In the genomic region with DNA sequence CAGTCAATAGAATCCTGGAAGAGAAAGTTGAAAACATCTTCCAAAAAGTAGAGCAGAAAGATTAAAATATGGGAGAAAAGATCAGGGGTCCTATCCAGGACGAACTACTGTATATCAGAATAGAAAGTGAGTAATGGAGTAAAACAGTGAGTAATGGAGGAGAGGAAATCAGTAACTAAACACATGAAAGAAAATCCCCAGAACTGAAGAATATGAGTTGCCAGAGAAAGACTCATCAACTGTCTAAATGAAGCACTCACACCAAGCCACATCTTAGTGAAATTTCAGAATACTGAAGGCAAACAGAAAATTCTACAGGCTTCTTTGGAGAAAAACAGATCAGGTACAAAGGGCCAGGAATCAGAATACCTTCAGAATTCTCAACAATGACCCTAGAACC, we compare ENCODE assay signal across 27 cellular contexts. TPM values are rescaled to one million over a fixed set of nuclear protein-coding genes. Genes with fewer than 3 reads are reported as not detected.
DNase-seq lines count a peak whose midpoint lies in the region; ATAC-seq lines count a peak whose summit lies in the region.
"Had no signal": no experiment of that assay in that cellular context is flagged by ENCODE, and none has a peak within 500 bp of the region (broad histone marks: within the 10 kb centered on the region; RNA-seq: fewer than 3 reads in every experiment).

No MANE protein-coding gene starts in this region.

- H3K4me3 Mint-ChIP-seq in activated CD4-positive, alpha-beta T cell treated with anti-CD3 and anti-CD28 coated beads, Interleukin-2, amount 10 ng/mL, durations not matched to agents 24 days and 14 days = no peak overlapping the region
- no peak overlapping the region for H3K4me3 Mint-ChIP-seq in activated naive CD4-positive, alpha-beta T cell treated with anti-CD3 and anti-CD28 coated beads, Interleukin-2, amount 50 U/mL, for 24 hours
- H3K4me3 Mint-ChIP-seq: CD4-positive, alpha-beta T cell had no signal

- H3K36me3 Mint-ChIP-seq in activated CD4-positive, alpha-beta T cell treated with anti-CD3 and anti-CD28 coated beads, Interleukin-2, amount 10 ng/mL, durations not matched to agents 24 days and 14 days (ENCODE audit: low read depth) = no peaks in the 10 kb centered on the region
- peaks cover 6% of the 10 kb centered on the region for H3K36me3 Mint-ChIP-seq in activated naive CD4-positive, alpha-beta T cell treated with anti-CD3 and anti-CD28 coated beads, Interleukin-2, amount 50 U/mL, for 24 hours

- peak overlapping the region; percentile 37 for H3K27ac Mint-ChIP-seq in activated CD4-positive, alpha-beta T cell treated with anti-CD3 and anti-CD28 coated beads, Interleukin-2, amount 10 ng/mL, durations not matched to agents 24 days and 14 days
- H3K27ac Mint-ChIP-seq in activated naive CD4-positive, alpha-beta T cell treated with anti-CD3 and anti-CD28 coated beads, Interleukin-2, amount 50 U/mL, for 24 hours = peak overlapping the region; percentile 15
- H3K27ac Mint-ChIP-seq: CD4-positive, alpha-beta T cell had no signal

- no peak for DNase-seq in activated CD4-positive, alpha-beta T cell treated with anti-CD3 and anti-CD28 coated beads, Interleukin-2, amount 10 ng/mL, durations not matched to agents 24 days and 14 days
- DNase-seq in activated CD4-positive, alpha-beta T cell treated with anti-CD3 and anti-CD28 coated beads for 48 hours = no peak
- no peak for DNase-seq in activated naive CD4-positive, alpha-beta T cell treated with anti-CD3 and anti-CD28 coated beads, Interleukin-2, amount 50 U/mL, for 16 hours
- DNase-seq in kidney tubule cell (ENCODE audit: low spot score) (peak; percentile 56), inferior parietal cortex (ENCODE audit: extremely low spot score) (no peak)
- DNase-seq: CD4-positive, alpha-beta T cell; DMS53; GM23248; H7; Karpas-422; NCI-H1092; NCI-H1417 treated with DMSO at 0.1 percent for 48 hours; NCI-H1694 treated with DMSO at 0.1 percent for 48 hours; NCI-H2081; NCI-H2227 treated with DMSO at 0.1 percent for 48 hours; NCI-H526 treated with DMSO at 0.1 percent for 48 hours; PC-9; RPMI8226; SHP77 had no signal

- no peaks in the 10 kb centered on the region for H3K4me1 Mint-ChIP-seq in activated CD4-positive, alpha-beta T cell treated with anti-CD3 and anti-CD28 coated beads, Interleukin-2, amount 10 ng/mL, durations not matched to agents 24 days and 14 days
- no peaks in the 10 kb centered on the region for H3K4me1 Mint-ChIP-seq in activated naive CD4-positive, alpha-beta T cell treated with anti-CD3 and anti-CD28 coated beads, Interleukin-2, amount 50 U/mL, for 24 hours

- peaks cover 13% of the 10 kb centered on the region for H3K9me3 Mint-ChIP-seq in activated CD4-positive, alpha-beta T cell treated with anti-CD3 and anti-CD28 coated beads, Interleukin-2, amount 10 ng/mL, durations not matched to agents 24 days and 14 days
- H3K9me3 Mint-ChIP-seq in activated naive CD4-positive, alpha-beta T cell treated with anti-CD3 and anti-CD28 coated beads, Interleukin-2, amount 50 U/mL, for 24 hours = peaks cover 8% of the 10 kb centered on the region

- intact Hi-C loops in activated CD4-positive, alpha-beta T cell treated with anti-CD3 and anti-CD28 coated beads, Interleukin-2, amount 10 ng/mL, durations not matched to agents 24 days and 14 days (cut with micrococcal nuclease) = no loop called here

- H3K27me3 Mint-ChIP-seq in activated CD4-positive, alpha-beta T cell treated with anti-CD3 and anti-CD28 coated beads, Interleukin-2, amount 10 ng/mL, durations not matched to agents 24 days and 14 days = peaks cover 8% of the 10 kb centered on the region
- peaks cover 6% of the 10 kb centered on the region for H3K27me3 Mint-ChIP-seq in activated naive CD4-positive, alpha-beta T cell treated with anti-CD3 and anti-CD28 coated beads, Interleukin-2, amount 50 U/mL, for 24 hours
- H3K27me3 Mint-ChIP-seq: CD4-positive, alpha-beta T cell had no signal

- ATAC-seq in HG02763 (IDR thresholded peaks at IDR 0.05; ENCODE audit: unreplicated experiment) = no peak
- ATAC-seq: HepG2 had no signal

RNA-seq across cellular contexts. Expression of a gene that starts 14.9 kb away (rescaled TPM):
- total RNA-seq in activated CD4-positive, alpha-beta T cell treated with anti-CD3 and anti-CD28 coated beads, Interleukin-2, amount 10 ng/mL, durations not matched to agents 24 days and 14 days = not detected in 2 replicates
- total RNA-seq: A172, Daoy, G401, GM23248, HepG2, HT-29, NCI-H460, PC-9 had no signal

RNA-seq across cellular contexts. Expression of a gene that starts 43.3 kb away (rescaled TPM):
- not detected in 2 replicates for total RNA-seq in activated CD4-positive, alpha-beta T cell treated with anti-CD3 and anti-CD28 coated beads, Interleukin-2, amount 10 ng/mL, durations not matched to agents 24 days and 14 days
- total RNA-seq: A172; CD4-positive, alpha-beta T cell; Daoy; G401; GM23248; H7; HepG2; HT-29; NCI-H460; PC-9 had no signal
